Comparison of ENCODE assay signal across 8 cellular contexts in genomic region chr12:106248849-106249371, GRCh38. TPM values are rescaled to one million over a fixed set of nuclear protein-coding genes. Genes with fewer than 3 reads are reported as not detected.
A peak's percentile ranks its signal among the peaks of the same experiment; 100 is the strongest.
DNase-seq lines count a peak whose midpoint lies in the region; ATAC-seq, FAIRE-seq and TF ChIP-seq lines count a peak whose summit lies in the region.

No MANE protein-coding gene starts in this region.

- DNase-seq in GM12891 (ENCODE audit: insufficient read length, low spot score) (no peak), RCC 7860 (ENCODE audit: low spot score) (peak; percentile 15), astrocyte of the cerebellum (ENCODE audit: low read depth) (no peak)
- peak; percentile 45 to 46 for DNase-seq in stimulated activated CD4-positive, alpha-beta T cell treated with anti-CD3 and anti-CD28 coated beads, Interleukin-2, amount 100 ng/mL, for 24 hours

- no peak for TF ChIP-seq POLR2A in GM12891 (IDR thresholded peaks at IDR 0.05; ENCODE audit: low read depth, low read length)

- H3K27ac ChIP-seq in iPS-20b (ENCODE audit: low read length): no peak overlapping the region

- ATAC-seq in GM21737 (IDR thresholded peaks at IDR 0.05; ENCODE audit: unreplicated experiment): no peak
- ATAC-seq in HG02763 (IDR thresholded peaks at IDR 0.05; ENCODE audit: unreplicated experiment): no peak
- ATAC-seq in GM21526 (IDR thresholded peaks at IDR 0.05; ENCODE audit: low FRiP score, unreplicated experiment): no peak

- peaks cover 15% of the 10 kb centered on the region; the same call in 1 of the 2 replicates for H3K4me1 ChIP-seq in iPS-20b (ENCODE audit: insufficient read depth, low read length)

- in situ Hi-C loops in astrocyte of the cerebellum (cut with HindIII; ENCODE audit: low sequenced_read_pairs): no loop called here

- peaks cover 8% of the 10 kb centered on the region; the same call in 1 of the 2 replicates for H3K27me3 ChIP-seq in iPS-20b (ENCODE audit: insufficient read depth, low read length)

- H3K9ac ChIP-seq in iPS-20b (ENCODE audit: low read depth, low read length): peak overlapping the region; percentile 66; the same call in 1 of the 2 replicates

- no peak for TF ChIP-seq CTCF in astrocyte of the cerebellum (IDR thresholded peaks at IDR 0.05; ENCODE audit: low read depth, low read length, missing control alignments)

- H3K9me3 ChIP-seq in iPS-20b (ENCODE audit: insufficient read depth, low read depth, low read length): no peaks in the 10 kb centered on the region

- peak; percentile 82 for FAIRE-seq in GM12891 (lab: Jason Lieb, UNC)
- FAIRE-seq in RCC 7860 (lab: Jason Lieb, UNC): no peak

- H3K36me3 ChIP-seq in iPS-20b (ENCODE audit: insufficient read depth, low read depth, low read length): peaks cover 17% of the 10 kb centered on the region; the same call in 1 of the 2 replicates

- H3K4me3 ChIP-seq in astrocyte of the cerebellum (ENCODE audit: low read depth, low read length): peak overlapping the region; percentile 85
- H3K4me3 ChIP-seq in iPS-20b (ENCODE audit: low read length): peak overlapping the region; percentile 70

TF ChIP-seq in GM12891, 5 proteins besides CTCF, POLR2A, EP300 and RAD21:
- TF ChIP-seq PAX5 (IDR thresholded peaks at IDR 0.05; ENCODE audit: insufficient read depth, low read length, severe bottlenecking) (no peak), POU2F2 (IDR thresholded peaks at IDR 0.05; ENCODE audit: low read depth, low read length) (no peak), SPI1 (IDR thresholded peaks at IDR 0.05; ENCODE audit: low read depth, low read length) (no peak), POLR2AphosphoS5 (IDR thresholded peaks at IDR 0.05; ENCODE audit: low read depth, low read length) (no peak), TAF1 (IDR thresholded peaks at IDR 0.05; ENCODE audit: low read depth, low read length) (no peak)
TF ChIP-seq in GM12891: peak in this region for 0.

RNA-seq across cellular contexts. Expression of gene CKAP4, which starts 1.1 kb away (rescaled TPM):
- polyA plus RNA-seq in GM12891 (2012; ENCODE audit: low read depth, missing spikeins): 5.0 TPM

RNA-seq across cellular contexts. Expression of gene TCP11L2, which starts 53.6 kb away (rescaled TPM):
- 0.65 TPM for polyA plus RNA-seq in GM12891 (2012; ENCODE audit: low read depth, missing spikeins)

Comparison
In these comparisons a context has a peak if more than half of its experiments do, and no peak if none do; other contexts are left out.
1. DNase-seq: peak in RCC 7860 (single experiment) and stimulated activated CD4-positive, alpha-beta T cell treated with anti-CD3 and anti-CD28 coated beads, Interleukin-2, amount 100 ng/mL, for 24 hours (2 of 2); none in GM12891 (single experiment) and astrocyte of the cerebellum (single experiment).